1 cellular context compared by ENCODE assay signal in genomic region chr10:131943021-131943814, GRCh38.
TF ChIP-seq lines count a peak whose summit lies in the region.

No MANE protein-coding gene starts in this region.

TF ChIP-seq in K562, 482 proteins besides CTCF, POLR2A, EP300 and RAD21 (continued from another document):
- TF ChIP-seq TFAP4 (CRISPR knock-in tag; IDR thresholded peaks at IDR 0.05; ENCODE audit: borderline replicate concordance) = peak; percentile 63; the same call in 1 of the 2 replicates
